Comparison of ENCODE assay signal across 22 cellular contexts in the genomic region with DNA sequence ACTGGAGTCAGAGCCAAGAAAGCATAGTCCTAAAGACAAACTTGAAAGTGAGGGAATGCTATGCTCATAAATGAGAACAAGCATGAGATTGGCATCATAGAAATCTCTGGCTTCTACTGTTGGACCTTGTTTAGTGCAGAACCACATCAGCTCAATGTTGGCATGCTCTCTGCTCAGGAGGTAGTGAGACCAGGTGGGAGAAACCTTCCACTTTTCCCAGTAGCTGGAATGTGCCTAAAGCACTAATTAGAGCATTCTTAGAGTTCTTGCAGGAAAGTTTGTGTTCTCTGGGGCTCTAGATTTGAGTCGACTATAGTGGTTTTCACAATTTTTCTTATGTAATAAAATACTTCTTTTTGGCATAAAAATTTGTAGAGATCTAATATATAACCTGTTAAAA.
"Had no signal": no experiment of that assay in that cellular context is flagged by ENCODE, and none has a peak within 500 bp of the region (broad histone marks: within the 10 kb centered on the region; RNA-seq: fewer than 3 reads in every experiment).

No MANE protein-coding gene starts in this region.

- FAIRE-seq: pancreas, small intestine had no signal

- H3K27me3 ChIP-seq: neutrophil, pancreas, right lobe of liver, sigmoid colon, stomach, thyroid gland, tibial nerve, upper lobe of right lung, uterus had no signal

- H3K4me3 ChIP-seq: pancreas, prostate gland, right lobe of liver, sigmoid colon, stomach, thoracic aorta, thyroid gland, tibial nerve, upper lobe of right lung, uterus had no signal

- H3K4me1 ChIP-seq: pancreas, prostate gland, right lobe of liver, stomach, thyroid gland, upper lobe of right lung, uterus had no signal

- DNase-seq: naive thymus-derived CD8-positive, alpha-beta T cell; nephron progenitor cell; nucleus accumbens; pancreas; right cardiac atrium; right lobe of liver; sigmoid colon; small intestine; stimulated activated CD4-positive, alpha-beta T cell treated with anti-CD3 and anti-CD28 coated beads, Interleukin-15, amount 100 ng/mL, for 24 hours; stimulated activated CD4-positive, alpha-beta T cell treated with anti-CD3 and anti-CD28 coated beads, Interleukin-2, amount 100 ng/mL, for 24 hours; stimulated activated CD4-positive, alpha-beta T cell treated with anti-CD3 and anti-CD28 coated beads, Interleukin-2, amount 100 ng/mL, for 48 hours; stimulated activated CD4-positive, alpha-beta T cell treated with anti-CD3 and anti-CD28 coated beads, Interleukin-4, amount 100 ng/mL, for 24 hours; stimulated activated naive B cell treated with anti-CD40 and anti-IgM and Interleukin-4, amounts not matched to agents 10 μg/mL and 1 μg/mL and 100 μg/mL, for 72 hours; stimulated activated naive CD4-positive, alpha-beta T cell treated with Interleukin-2 at 50 U/mL for 16 hours; stomach; thyroid gland; upper lobe of right lung; uterus had no signal

- H3K9me3 ChIP-seq: neutrophil, pancreas, prostate gland, right lobe of liver, thoracic aorta, thyroid gland, upper lobe of right lung, uterus had no signal

- H3K27ac ChIP-seq: neutrophil, pancreas, prostate gland, right lobe of liver, sigmoid colon, stomach, thoracic aorta, thyroid gland, tibial nerve, upper lobe of right lung, uterus had no signal

- H3K36me3 ChIP-seq: neutrophil, pancreas, prostate gland, right lobe of liver, sigmoid colon, stomach, thoracic aorta, thyroid gland, tibial nerve, upper lobe of right lung, uterus had no signal
